Comparison of ENCODE assay signal across 31 cellular contexts in genomic region chr5:10620346-10620745, GRCh38. TPM values are rescaled to one million over a fixed set of nuclear protein-coding genes. Genes with fewer than 3 reads are reported as not detected.
DNase-seq lines count a peak whose midpoint lies in the region; ATAC-seq and TF ChIP-seq lines count a peak whose summit lies in the region.
"Had no signal": no experiment of that assay in that cellular context is flagged by ENCODE, and none has a peak within 500 bp of the region (broad histone marks: within the 10 kb centered on the region; RNA-seq: fewer than 3 reads in every experiment).

No MANE protein-coding gene starts in this region.

- intact Hi-C loops in activated naive CD4-positive, alpha-beta T cell treated with anti-CD3 and anti-CD28 coated beads for 36 hours (cut with micrococcal nuclease): no loop called here

- H3K9me3 Mint-ChIP-seq in memory B cell: peaks cover 3% of the 10 kb centered on the region
- peaks cover 6% of the 10 kb centered on the region for H3K9me3 Mint-ChIP-seq in activated naive CD4-positive, alpha-beta T cell treated with anti-CD3 and anti-CD28 coated beads for 36 hours
- H3K9me3 Mint-ChIP-seq: activated naive CD4-positive, alpha-beta T cell treated with anti-CD3 and anti-CD28 coated beads, Interleukin-2, amount 50 U/mL, for 24 hours; activated T-helper 17 cell treated with anti-CD3 and anti-CD28 coated beads, Interleukin-2, amount 50 U/mL, for 72 hours; stimulated activated effector memory CD8-positive, alpha-beta T cell treated with anti-CD3 and anti-CD28 coated beads, Interleukin-12 subunit alpha, Interleukin-12 subunit beta, amount 100 ng/mL, for 72 hours had no signal

- TF ChIP-seq CTCF in suprapubic skin (IDR thresholded peaks at IDR 0.05): no peak
- TF ChIP-seq CTCF in Peyer's patch (IDR thresholded peaks at IDR 0.05): no peak

- no peak overlapping the region for H3K4me3 ChIP-seq in suprapubic skin
- H3K4me3 ChIP-seq in Peyer's patch: no peak overlapping the region
- H3K4me3 ChIP-seq: pancreas had no signal

- H3K36me3 Mint-ChIP-seq in memory B cell: peaks cover 32% of the 10 kb centered on the region
- H3K36me3 Mint-ChIP-seq in activated naive CD4-positive, alpha-beta T cell treated with anti-CD3 and anti-CD28 coated beads for 36 hours (ENCODE audit: low read depth): peaks cover 3% of the 10 kb centered on the region
- H3K36me3 Mint-ChIP-seq: activated naive CD4-positive, alpha-beta T cell treated with anti-CD3 and anti-CD28 coated beads, Interleukin-2, amount 50 U/mL, for 24 hours had no signal

- no peak overlapping the region for H3K4me3 Mint-ChIP-seq in memory B cell
- no peak overlapping the region for H3K4me3 Mint-ChIP-seq in activated naive CD4-positive, alpha-beta T cell treated with anti-CD3 and anti-CD28 coated beads for 36 hours
- H3K4me3 Mint-ChIP-seq: activated CD4-positive, alpha-beta T cell treated with anti-CD3 and anti-CD28 coated beads for 36 hours; activated CD8-positive, alpha-beta T cell treated with anti-CD3 and anti-CD28 coated beads, Interleukin-2, amount 10 ng/mL, durations not matched to agents 7 days and 5 days; activated naive CD4-positive, alpha-beta T cell treated with anti-CD3 and anti-CD28 coated beads, Interleukin-2, amount 50 U/mL, for 24 hours; activated T-helper 17 cell treated with anti-CD3 and anti-CD28 coated beads, Interleukin-2, amount 50 U/mL, for 72 hours; brain; CD4-positive, alpha-beta memory T cell; endodermal cell; H9; IgD-negative memory B cell; neural crest cell; stimulated activated effector memory CD8-positive, alpha-beta T cell treated with anti-CD3 and anti-CD28 coated beads, Interleukin-12 subunit alpha, Interleukin-12 subunit beta, amount 100 ng/mL, for 72 hours; type B pancreatic cell had no signal

- DNase-seq in memory B cell (ENCODE audit: low spot score in 2 of 2): no peak
- DNase-seq in suprapubic skin (ENCODE audit: low spot score in 2 of 2): no peak
- DNase-seq in activated naive CD4-positive, alpha-beta T cell treated with anti-CD3 and anti-CD28 coated beads for 36 hours: no peak
- no peak for DNase-seq in Peyer's patch
- DNase-seq in UCSD-AML1 (lab: John Stamatoyannopoulos, UW; ENCODE audit: unreplicated experiment): no peak
- DNase-seq: activated CD4-positive, alpha-beta T cell treated with anti-CD3 and anti-CD28 coated beads for 36 hours; activated CD8-positive, alpha-beta T cell treated with anti-CD3 and anti-CD28 coated beads, Interleukin-2, amount 10 ng/mL, durations not matched to agents 7 days and 5 days; amniotic stem cell; CD4-positive, alpha-beta memory T cell; cerebellar nuclear complex; dermis blood vessel endothelial cell; endodermal cell; H9; mesenchymal stem cell; NCI-H1694 treated with DMSO at 0.1 percent for 48 hours; NCI-H2171 treated with DMSO at 0.1 percent for 48 hours; NCI-H526 treated with DMSO at 0.1 percent for 48 hours; pancreas; retina; SHP77; substantia nigra had no signal

- peaks cover 16% of the 10 kb centered on the region for H3K4me1 Mint-ChIP-seq in memory B cell
- H3K4me1 Mint-ChIP-seq in activated naive CD4-positive, alpha-beta T cell treated with anti-CD3 and anti-CD28 coated beads for 36 hours (ENCODE audit: low read depth): peaks cover 2% of the 10 kb centered on the region
- H3K4me1 Mint-ChIP-seq: activated CD4-positive, alpha-beta T cell treated with anti-CD3 and anti-CD28 coated beads for 36 hours; activated naive CD4-positive, alpha-beta T cell treated with anti-CD3 and anti-CD28 coated beads, Interleukin-2, amount 50 U/mL, for 24 hours; neural crest cell had no signal

- H3K27ac ChIP-seq in suprapubic skin: no peak overlapping the region
- H3K27ac ChIP-seq in Peyer's patch: no peak overlapping the region
- H3K27ac ChIP-seq: pancreas had no signal

- H3K9me3 ChIP-seq in suprapubic skin (no peaks in the 10 kb centered on the region), Peyer's patch (no peaks in the 10 kb centered on the region)
- H3K9me3 ChIP-seq: pancreas had no signal

- H3K27me3 ChIP-seq in suprapubic skin (no peaks in the 10 kb centered on the region), Peyer's patch (no peaks in the 10 kb centered on the region)
- H3K27me3 ChIP-seq: pancreas had no signal

- TF ChIP-seq EP300 in suprapubic skin (IDR thresholded peaks at IDR 0.05): no peak

- CTCF ChIA-PET in activated naive CD4-positive, alpha-beta T cell treated with anti-CD3 and anti-CD28 coated beads for 36 hours (lab: Charles Lee): interaction anchor here (1.2 to 2.9 kb wide), 2 partner anchors 13 to 168 kb away, joined by 4 to 8 read pairs; no protein-coding TSS in a partner anchor

- ATAC-seq in GM18517 (IDR thresholded peaks at IDR 0.05; ENCODE audit: unreplicated experiment): peak; percentile 54
- peak; percentile 51 for ATAC-seq in HG02610 (IDR thresholded peaks at IDR 0.05; ENCODE audit: unreplicated experiment)
- peak; percentile 62 for ATAC-seq in HG03378 (IDR thresholded peaks at IDR 0.05; ENCODE audit: unreplicated experiment)
- ATAC-seq in memory B cell (ENCODE audit: low read depth): peak; percentile 34
- ATAC-seq: activated CD4-positive, alpha-beta T cell treated with anti-CD3 and anti-CD28 coated beads for 36 hours; activated CD8-positive, alpha-beta T cell treated with anti-CD3 and anti-CD28 coated beads, Interleukin-2, amount 10 ng/mL, durations not matched to agents 7 days and 5 days; activated T-helper 17 cell treated with anti-CD3 and anti-CD28 coated beads, Interleukin-2, amount 50 U/mL, for 72 hours; pancreas; stimulated activated effector memory CD8-positive, alpha-beta T cell treated with anti-CD3 and anti-CD28 coated beads, Interleukin-12 subunit alpha, Interleukin-12 subunit beta, amount 100 ng/mL, for 72 hours had no signal

- no peaks in the 10 kb centered on the region for H3K4me1 ChIP-seq in suprapubic skin
- H3K4me1 ChIP-seq in Peyer's patch: peaks cover 0 to 8% (median 0%) of the 10 kb centered on the region in 4 donors
- H3K4me1 ChIP-seq: pancreas had no signal

- H3K27ac Mint-ChIP-seq in memory B cell: peak overlapping the region; percentile 35
- no peak overlapping the region for H3K27ac Mint-ChIP-seq in activated naive CD4-positive, alpha-beta T cell treated with anti-CD3 and anti-CD28 coated beads for 36 hours
- H3K27ac Mint-ChIP-seq: activated CD4-positive, alpha-beta T cell treated with anti-CD3 and anti-CD28 coated beads for 36 hours; activated CD8-positive, alpha-beta T cell treated with anti-CD3 and anti-CD28 coated beads, Interleukin-2, amount 10 ng/mL, durations not matched to agents 7 days and 5 days; activated naive CD4-positive, alpha-beta T cell treated with anti-CD3 and anti-CD28 coated beads, Interleukin-2, amount 50 U/mL, for 24 hours; activated T-helper 17 cell treated with anti-CD3 and anti-CD28 coated beads, Interleukin-2, amount 50 U/mL, for 72 hours; brain; CD4-positive, alpha-beta memory T cell; endodermal cell; H9; stimulated activated effector memory CD8-positive, alpha-beta T cell treated with anti-CD3 and anti-CD28 coated beads, Interleukin-12 subunit alpha, Interleukin-12 subunit beta, amount 100 ng/mL, for 72 hours; type B pancreatic cell had no signal

- TF ChIP-seq POLR2A in suprapubic skin (IDR thresholded peaks at IDR 0.05) (no peak), Peyer's patch (IDR thresholded peaks at IDR 0.05) (no peak)

- H3K27me3 Mint-ChIP-seq in memory B cell: no peaks in the 10 kb centered on the region
- H3K27me3 Mint-ChIP-seq in activated naive CD4-positive, alpha-beta T cell treated with anti-CD3 and anti-CD28 coated beads for 36 hours (ENCODE audit: low read depth): no peaks in the 10 kb centered on the region
- H3K27me3 Mint-ChIP-seq: activated CD4-positive, alpha-beta T cell treated with anti-CD3 and anti-CD28 coated beads for 36 hours; activated naive CD4-positive, alpha-beta T cell treated with anti-CD3 and anti-CD28 coated beads, Interleukin-2, amount 50 U/mL, for 24 hours; activated T-helper 17 cell treated with anti-CD3 and anti-CD28 coated beads, Interleukin-2, amount 50 U/mL, for 72 hours; CD4-positive, alpha-beta memory T cell; IgD-negative memory B cell; type B pancreatic cell had no signal

- H3K36me3 ChIP-seq in suprapubic skin (no peaks in the 10 kb centered on the region), Peyer's patch (no peaks in the 10 kb centered on the region)
- H3K36me3 ChIP-seq: pancreas had no signal

- WGBS in suprapubic skin: 53% methylated on average over 3 of the region's 3 CpGs

RNA-seq across cellular contexts. Expression of gene ANKRD33B, which starts 56.5 kb away (rescaled TPM):
- 10 to 100 TPM; 16.7 to 27.0 (median 24.8) TPM for total RNA-seq in suprapubic skin
- 1 to 10 TPM; 1.9 to 2.5 TPM for total RNA-seq in activated naive CD4-positive, alpha-beta T cell treated with anti-CD3 and anti-CD28 coated beads for 36 hours
- 1 to 10 TPM in 3 of 4 donors, under 1 TPM in 1; 0.70 to 6.6 (median 3.6) TPM for total RNA-seq in Peyer's patch
